Comparison of ENCODE assay signal across 9 cellular contexts in genomic region chr5:140632366-140633080, GRCh38. TPM values are rescaled to one million over a fixed set of nuclear protein-coding genes. Genes with fewer than 3 reads are reported as not detected.
DNase-seq lines count a peak whose midpoint lies in the region; ATAC-seq and TF ChIP-seq lines count a peak whose summit lies in the region.
"Had no signal": no experiment of that assay in that cellular context is flagged by ENCODE, and none has a peak within 500 bp of the region (broad histone marks: within the 10 kb centered on the region; RNA-seq: fewer than 3 reads in every experiment).

No MANE protein-coding gene starts in this region.

- TF ChIP-seq POLR2A in breast epithelium (IDR thresholded peaks at IDR 0.05), result no peak

- H3K9me3 ChIP-seq in breast epithelium, result no peaks in the 10 kb centered on the region

- peak; percentile 67 for DNase-seq in DMS 273 (lab: John Stamatoyannopoulos, UW; ENCODE audit: unreplicated experiment)
- DNase-seq in DMS 273 treated with DMSO at 0.1 percent for 48 hours (lab: John Stamatoyannopoulos, UW), result no peak
- peak; percentile 38 for DNase-seq in T1000 (lab: John Stamatoyannopoulos, UW)
- DNase-seq in breast epithelium (ENCODE audit: low spot score in 2 of 2), result peak in 1 of 2 donors; percentile 59
- peak; percentile 19 for DNase-seq in stimulated activated CD8-positive, alpha-beta memory T cell treated with anti-CD3 and anti-CD28 coated beads, Interleukin-12 subunit alpha, Interleukin-12 subunit beta, amount 100 ng/mL, for 1 hour (ENCODE audit: low read depth)
- DNase-seq in GDM1 (lab: John Stamatoyannopoulos, UW), result no peak

- peak overlapping the region; percentile 53 to 86 (median 62) for H3K4me3 ChIP-seq in breast epithelium

- H3K27ac ChIP-seq in breast epithelium (peak overlapping the region; percentile 84 to 91), layer of hippocampus (ENCODE audit: low read depth, low read length) (peak overlapping the region; percentile 64)
- H3K27ac ChIP-seq: 22Rv1 had no signal

- intact Hi-C loops in breast epithelium (cut with DNase I; ENCODE audit: low total_unique reads), result no loop called here

- peaks cover 0 to 6% of the 10 kb centered on the region in 2 donors for H3K4me1 ChIP-seq in breast epithelium

- peak; percentile 60 for ATAC-seq in HG03066 (IDR thresholded peaks at IDR 0.05; ENCODE audit: low read depth, unreplicated experiment)

- no peaks in the 10 kb centered on the region for H3K36me3 ChIP-seq in breast epithelium

- no peaks in the 10 kb centered on the region for H3K27me3 ChIP-seq in breast epithelium
- H3K27me3 ChIP-seq in layer of hippocampus (ENCODE audit: control insufficient read depth, insufficient read depth, low read length), result no peaks in the 10 kb centered on the region

- no peak for TF ChIP-seq CTCF in breast epithelium (IDR thresholded peaks at IDR 0.05)

RNA-seq across cellular contexts. Expression of gene CD14, which starts 0.5 kb away (rescaled TPM):
- total RNA-seq in breast epithelium, result 100 to 1,000 TPM in 1 of 3 donors, 10 to 100 TPM in 2; 46.9 to 119 (median 65.7) TPM

RNA-seq across cellular contexts. Expression of gene TMCO6, which starts 6.7 kb away (rescaled TPM):
- total RNA-seq in breast epithelium, result 10 to 100 TPM; 23.0 to 45.4 (median 34.1) TPM

RNA-seq across cellular contexts. Expression of gene NDUFA2, which starts 14.9 kb away (rescaled TPM):
- total RNA-seq in breast epithelium, result 10 to 100 TPM; 60.0 to 68.2 (median 67.8) TPM

RNA-seq across cellular contexts. Expression of gene IK, which starts 15.1 kb away (rescaled TPM):
- total RNA-seq in breast epithelium, result 100 to 1,000 TPM; 113 to 146 (median 138) TPM

RNA-seq across cellular contexts. Expression of gene WDR55, which starts 32.2 kb away (rescaled TPM):
- total RNA-seq in breast epithelium, result 10 to 100 TPM; 20.0 to 25.6 (median 25.3) TPM

Comparison
In these comparisons a context has a peak if more than half of its experiments do, and no peak if none do; other contexts are left out.
1. DNase-seq: peak in DMS 273 (single experiment), T1000 (single experiment) and stimulated activated CD8-positive, alpha-beta memory T cell treated with anti-CD3 and anti-CD28 coated beads, Interleukin-12 subunit alpha, Interleukin-12 subunit beta, amount 100 ng/mL, for 1 hour (single experiment); none in DMS 273 treated with DMSO at 0.1 percent for 48 hours (single experiment) and GDM1 (single experiment).